Comparison of ENCODE assay signal across 9 cellular contexts in genomic region chr12:62133440-62133839, GRCh38.
"Had no signal": no experiment of that assay in that cellular context is flagged by ENCODE, and none has a peak within 500 bp of the region (broad histone marks: within the 10 kb centered on the region; RNA-seq: fewer than 3 reads in every experiment).

No MANE protein-coding gene starts in this region.

- H2AFZ ChIP-seq: GM23248 had no signal

- H3K36me3 ChIP-seq: HAP-1 had no signal

- H3K9ac ChIP-seq: GM23248 had no signal

- H3K4me1 ChIP-seq: HAP-1 had no signal

- H3K4me3 Mint-ChIP-seq: HFFc6, IgD-negative memory B cell had no signal

- H3K27ac ChIP-seq: GM23248, HL-60 had no signal

- ATAC-seq: HCT116, HepG2 had no signal

- H3K36me3 Mint-ChIP-seq: IgD-negative memory B cell had no signal

- FAIRE-seq: HepG2 had no signal

- H3K4me3 ChIP-seq: GM23248, HAP-1 had no signal

- H3K27ac Mint-ChIP-seq: HFFc6, IgD-negative memory B cell had no signal

- DNase-seq: GM23248, GOT3, H7, HFFc6 had no signal

- H3K9me3 ChIP-seq: HAP-1 had no signal

- H3K4me1 Mint-ChIP-seq: IgD-negative memory B cell had no signal
